ENCODE assay signal across 27 cellular contexts in genomic region chr6:94559829-94560537, GRCh38.
"Had no signal": no experiment of that assay in that cellular context is flagged by ENCODE, and none has a peak within 500 bp of the region (broad histone marks: within the 10 kb centered on the region; RNA-seq: fewer than 3 reads in every experiment).

No MANE protein-coding gene starts in this region.

- H3K4me2 ChIP-seq: hepatocyte, neural progenitor cell had no signal

- H3K9me3 ChIP-seq: colonic mucosa, esophagus muscularis mucosa, gastroesophageal sphincter, heart left ventricle, right lobe of liver, stomach, thyroid gland had no signal

- H3K36me3 ChIP-seq: colonic mucosa, esophagus muscularis mucosa, gastroesophageal sphincter, heart left ventricle, left lung, neural progenitor cell, right lobe of liver, stomach, thyroid gland had no signal

- H3K4me3 Mint-ChIP-seq: dendritic cell treated with granulocyte-macrophage colony-stimulating factor and Interleukin-4, amounts not matched to agents 40 ng/mL and 50 ng/mL, for 4 days; naive thymus-derived CD4-positive, alpha-beta T cell; nephron; neural progenitor cell had no signal

- H3K9ac ChIP-seq: neural progenitor cell, parathyroid adenoma had no signal

- DNase-seq: colonic mucosa; effector CD8-positive, alpha-beta T cell; foreskin keratinocyte; heart left ventricle; left cardiac atrium; left lung; mesenchymal stem cell; midbrain; naive thymus-derived CD4-positive, alpha-beta T cell; right lobe of liver; small intestine; stimulated activated CD4-positive, alpha-beta T cell treated with anti-CD3 and anti-CD28 coated beads, Interleukin-15, amount 100 ng/mL, for 24 hours; stimulated activated CD4-positive, alpha-beta T cell treated with anti-CD3 and anti-CD28 coated beads, Interleukin-2, amount 100 ng/mL, for 48 hours; stimulated activated naive CD4-positive, alpha-beta T cell treated with Interleukin-2 at 50 U/mL for 16 hours; stomach; thyroid gland; trophoblast cell had no signal

- H3K4me1 Mint-ChIP-seq: nephron, neural progenitor cell had no signal

- H3K36me3 Mint-ChIP-seq: neural progenitor cell had no signal

- H3K27ac Mint-ChIP-seq: dendritic cell treated with granulocyte-macrophage colony-stimulating factor and Interleukin-4, amounts not matched to agents 40 ng/mL and 50 ng/mL, for 4 days; naive thymus-derived CD4-positive, alpha-beta T cell; nephron; neural progenitor cell; progenitor cell of endocrine pancreas had no signal

- H3K27ac ChIP-seq: colonic mucosa, esophagus muscularis mucosa, foreskin keratinocyte, gastroesophageal sphincter, heart left ventricle, hepatocyte, left lung, neural progenitor cell, parathyroid adenoma, right lobe of liver, stomach, thyroid gland had no signal

- H3K4me1 ChIP-seq: colonic mucosa, esophagus muscularis mucosa, foreskin keratinocyte, gastroesophageal sphincter, heart left ventricle, left lung, neural progenitor cell, parathyroid adenoma, right lobe of liver, stomach, thyroid gland had no signal

- FAIRE-seq: endothelial cell of umbilical vein, islet of Langerhans, small intestine had no signal

- H3K4me3 ChIP-seq: colonic mucosa, esophagus muscularis mucosa, gastroesophageal sphincter, heart left ventricle, hepatocyte, left lung, neural progenitor cell, right lobe of liver, stomach, thyroid gland had no signal

- H2AFZ ChIP-seq: hepatocyte, neural progenitor cell, parathyroid adenoma had no signal

- H3K79me2 ChIP-seq: hepatocyte, parathyroid adenoma had no signal

- ATAC-seq: foreskin keratinocyte; gastroesophageal sphincter; heart left ventricle; left cardiac atrium; left lung; naive thymus-derived CD4-positive, alpha-beta T cell; right lobe of liver had no signal

- H3K27me3 ChIP-seq: colonic mucosa, esophagus muscularis mucosa, foreskin keratinocyte, gastroesophageal sphincter, heart left ventricle, hepatocyte, left lung, right lobe of liver, stomach, thyroid gland had no signal

- H3K9me3 Mint-ChIP-seq: nephron, neural progenitor cell had no signal

- H3K27me3 Mint-ChIP-seq: dendritic cell treated with granulocyte-macrophage colony-stimulating factor and Interleukin-4, amounts not matched to agents 40 ng/mL and 50 ng/mL, for 4 days; naive thymus-derived CD4-positive, alpha-beta T cell had no signal
